In genomic region chr5:10885026-10885425, GRCh38 we compare ENCODE assay signal across 18 cellular contexts.
DNase-seq lines count a peak whose midpoint lies in the region; ATAC-seq and TF ChIP-seq lines count a peak whose summit lies in the region.
"Had no signal": no experiment of that assay in that cellular context is flagged by ENCODE, and none has a peak within 500 bp of the region (broad histone marks: within the 10 kb centered on the region; RNA-seq: fewer than 3 reads in every experiment).

No MANE protein-coding gene starts in this region.

- DNase-seq in AG04450 (ENCODE audit: low read depth, low spot score) (peak; percentile 46), HS-5 (ENCODE audit: low read depth) (peak; percentile 95), SW480 (ENCODE audit: low spot score) (peak; percentile 47), hepatic stellate cell (ENCODE audit: low spot score) (peak; percentile 60), NCI-H774 (lab: John Stamatoyannopoulos, UW) (no peak), posterior vena cava (ENCODE audit: low spot score) (no peak)
- DNase-seq: activated gamma-delta T cell; DMS 273 treated with DMSO at 0.1 percent for 48 hours; esophagus squamous epithelium; NCI-H1417; NCI-H345; stimulated activated CD4-positive, alpha-beta T cell treated with anti-CD3 and anti-CD28 coated beads, Interleukin-4, amount 100 ng/mL, for 1 hour; WERI-Rb-1 had no signal

- CTCF ChIA-PET in AG04450 (lab: Charles Lee): interaction anchor here (1.9 kb wide), 1 partner anchor 28 kb away, joined by 9 read pairs; no protein-coding TSS in a partner anchor

- peaks cover 10% of the 10 kb centered on the region for H3K9me3 ChIP-seq in AG04450 (ENCODE audit: control insufficient read depth, insufficient read depth, low read length)
- H3K9me3 ChIP-seq: esophagus squamous epithelium, tibial nerve had no signal

- H3K27ac ChIP-seq in AG04450 (ENCODE audit: low read depth, low read length): no peak overlapping the region
- H3K27ac ChIP-seq: esophagus squamous epithelium, tibial nerve, WERI-Rb-1 had no signal

- TF ChIP-seq CTCF in AG04450 (IDR thresholded peaks at IDR 0.05; ENCODE audit: low read depth, low read length): no peak

- ATAC-seq in HG03196 (IDR thresholded peaks at IDR 0.05; ENCODE audit: unreplicated experiment) (no peak), HG03565 (IDR thresholded peaks at IDR 0.05; ENCODE audit: unreplicated experiment) (no peak)
- ATAC-seq: sciatic nerve had no signal

- POLR2A ChIA-PET in AG04450 (lab: Yijun Ruan, JAX): no interaction called here

- no peak overlapping the region for H3K4me3 ChIP-seq in AG04450 (ENCODE audit: low read depth, low read length)
- H3K4me3 ChIP-seq: esophagus squamous epithelium, lung, tibial nerve had no signal

- no peaks in the 10 kb centered on the region for H3K27me3 ChIP-seq in AG04450 (ENCODE audit: control insufficient read depth, insufficient read depth, low read length)
- H3K27me3 ChIP-seq: esophagus squamous epithelium, tibial nerve had no signal

- intact Hi-C loops in posterior vena cava (cut with DNase I): no loop called here

Comparison
In these comparisons a context has a peak if more than half of its experiments do, and no peak if none do; other contexts are left out.
1. DNase-seq: peak in AG04450 (single experiment), HS-5 (single experiment), SW480 (single experiment) and hepatic stellate cell (single experiment); none in NCI-H774 (single experiment) and posterior vena cava (single experiment).